2 cellular contexts compared by ENCODE assay signal in the genomic region with DNA sequence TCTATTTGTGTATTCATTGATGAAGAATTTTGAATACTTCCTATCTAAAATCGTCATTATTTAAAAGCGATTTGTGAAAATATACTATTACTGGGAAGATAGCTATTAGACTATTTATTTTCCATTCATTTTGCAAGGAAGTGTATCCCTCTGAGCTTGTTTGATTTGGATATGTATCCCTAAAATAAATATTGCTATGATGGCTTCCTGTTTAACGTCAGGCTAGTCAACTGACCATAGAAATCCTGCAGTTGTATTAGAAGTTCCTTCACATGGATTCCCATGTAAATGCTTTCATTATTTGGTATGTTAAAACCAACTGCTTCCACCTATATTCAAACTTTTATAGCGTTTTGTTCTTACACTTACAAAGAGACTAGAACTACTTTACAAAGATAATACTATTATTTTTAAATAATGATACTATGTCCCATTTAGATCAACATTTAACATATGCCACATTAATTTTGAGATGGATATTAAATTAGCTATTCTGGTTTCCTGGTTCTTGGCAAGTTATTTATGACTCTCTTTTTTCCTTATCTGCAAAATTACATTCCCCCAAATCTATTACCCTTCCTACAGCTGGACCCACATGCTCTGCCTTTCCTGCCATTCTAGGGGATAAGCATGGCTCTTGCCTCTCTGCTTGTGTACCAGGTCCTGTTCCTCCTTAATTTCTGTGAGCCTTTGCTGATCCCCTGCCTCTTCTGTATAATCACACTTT.
TF ChIP-seq lines count a peak whose summit lies in the region.

No MANE protein-coding gene starts in this region.

TF ChIP-seq in SK-N-SH, 30 proteins besides CTCF, POLR2A, EP300 and RAD21:
- no peak for TF ChIP-seq SIN3A (IDR thresholded peaks at IDR 0.05; ENCODE audit: borderline replicate concordance, low read depth, low read length)
- no peak for TF ChIP-seq ELF1 (IDR thresholded peaks at IDR 0.05)
- TF ChIP-seq GATA2 (CRISPR knock-in tag; IDR thresholded peaks at IDR 0.05), result peak; percentile 57
- TF ChIP-seq TCF12 (IDR thresholded peaks at IDR 0.05), result no peak
- no peak for TF ChIP-seq RFX5 (IDR thresholded peaks at IDR 0.05; ENCODE audit: low read length)
- no peak for TF ChIP-seq TAF1 (IDR thresholded peaks at IDR 0.05; ENCODE audit: borderline replicate concordance, low read depth, low read length)
- no peak for TF ChIP-seq REST (IDR thresholded peaks at IDR 0.05; ENCODE audit: low read depth, low read length)
- peak; percentile 73 for TF ChIP-seq RCOR1 (IDR thresholded peaks at IDR 0.05; ENCODE audit: low read length)
- peak; percentile 79; the same call in 1 of the 2 replicates for TF ChIP-seq MXI1 (IDR thresholded peaks at IDR 0.05; ENCODE audit: low read depth, low read length)
- TF ChIP-seq, protein P1, sequence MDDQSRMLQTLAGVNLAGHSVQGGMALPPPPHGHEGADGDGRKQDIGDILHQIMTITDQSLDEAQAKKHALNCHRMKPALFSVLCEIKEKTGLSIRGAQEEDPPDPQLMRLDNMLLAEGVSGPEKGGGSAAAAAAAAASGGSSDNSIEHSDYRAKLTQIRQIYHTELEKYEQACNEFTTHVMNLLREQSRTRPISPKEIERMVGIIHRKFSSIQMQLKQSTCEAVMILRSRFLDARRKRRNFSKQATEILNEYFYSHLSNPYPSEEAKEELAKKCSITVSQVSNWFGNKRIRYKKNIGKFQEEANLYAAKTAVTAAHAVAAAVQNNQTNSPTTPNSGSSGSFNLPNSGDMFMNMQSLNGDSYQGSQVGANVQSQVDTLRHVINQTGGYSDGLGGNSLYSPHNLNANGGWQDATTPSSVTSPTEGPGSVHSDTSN (IDR thresholded peaks at IDR 0.05), result no peak
- TF ChIP-seq, protein P2, sequence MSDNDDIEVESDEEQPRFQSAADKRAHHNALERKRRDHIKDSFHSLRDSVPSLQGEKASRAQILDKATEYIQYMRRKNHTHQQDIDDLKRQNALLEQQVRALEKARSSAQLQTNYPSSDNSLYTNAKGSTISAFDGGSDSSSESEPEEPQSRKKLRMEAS (IDR thresholded peaks at IDR 0.05; ENCODE audit: low read depth), result no peak
- no peak for TF ChIP-seq EZH2phosphoT487 (IDR thresholded peaks at IDR 0.05; ENCODE audit: borderline replicate concordance, low read depth)
- peak; percentile 44 for TF ChIP-seq CHD2 (IDR thresholded peaks at IDR 0.05; ENCODE audit: low read length, partially characterized antibody)
- TF ChIP-seq POLR2AphosphoS5 (IDR thresholded peaks at IDR 0.05; ENCODE audit: low read depth, low read length), result no peak
- no peak for TF ChIP-seq FOSL2 (IDR thresholded peaks at IDR 0.05; ENCODE audit: borderline replicate concordance, low read depth)
- TF ChIP-seq NRF1 (IDR thresholded peaks at IDR 0.05; ENCODE audit: low read depth, low read length), result no peak
- TF ChIP-seq USF2 (IDR thresholded peaks at IDR 0.05; ENCODE audit: borderline replicate concordance, low read depth, low read length), result no peak
- no peak for TF ChIP-seq FOXJ3 (CRISPR knock-in tag; IDR thresholded peaks at IDR 0.05)
- no peak for TF ChIP-seq YY1 (IDR thresholded peaks at IDR 0.05; ENCODE audit: low read depth)
- TF ChIP-seq GABPA (IDR thresholded peaks at IDR 0.05; ENCODE audit: low read depth), result no peak
- no peak for TF ChIP-seq JUND (IDR thresholded peaks at IDR 0.05)
- TF ChIP-seq TEAD4 (IDR thresholded peaks at IDR 0.05; ENCODE audit: borderline replicate concordance, insufficient read depth), result no peak
- TF ChIP-seq SMC3 (IDR thresholded peaks at IDR 0.05; ENCODE audit: low read depth, low read length), result no peak
TF ChIP-seq in SK-N-SH: peak in this region for 4.

TF ChIP-seq in endothelial cell of umbilical vein, 7 proteins besides CTCF, POLR2A, EP300 and RAD21:
- TF ChIP-seq POLR2AphosphoS5 (IDR thresholded peaks at IDR 0.05; ENCODE audit: insufficient read depth, low read depth, low read length) (no peak), FOS (IDR thresholded peaks at IDR 0.05; ENCODE audit: borderline replicate concordance, insufficient read depth, low read length) (no peak), EZH2 (IDR thresholded peaks at IDR 0.05; ENCODE audit: borderline replicate concordance, low read depth, low read length, severe bottlenecking) (no peak), GATA2 (IDR thresholded peaks at IDR 0.05; ENCODE audit: insufficient read depth, insufficient read length, low read depth, low read length) (no peak), JUN (IDR thresholded peaks at IDR 0.05; ENCODE audit: borderline replicate concordance, insufficient read depth, insufficient read length, low read depth) (no peak), MYC (IDR thresholded peaks at IDR 0.05; ENCODE audit: low read depth, low read length) (no peak)
- TF ChIP-seq, protein P2 (IDR thresholded peaks at IDR 0.05; ENCODE audit: insufficient read depth, insufficient read length), result no peak
